In genomic region chr1:165697881-165698842, GRCh38 we compare ENCODE assay signal across 1 cellular context.
TF ChIP-seq lines count a peak whose summit lies in the region.

TSS of gene ALDH9A1 (minus strand) at chr1:165698562. CDS start at chr1:165698558, 4 bp downstream.

TF ChIP-seq in HepG2, 621 proteins besides CTCF, POLR2A, EP300 and RAD21 (continued from another document and continues in another):
- TF ChIP-seq ZMYM4 (CRISPR knock-in tag; IDR thresholded peaks at IDR 0.05) (peak; percentile 65), ZNF124 (CRISPR knock-in tag; IDR thresholded peaks at IDR 0.05) (peak; percentile 77; the same call in 1 of the 2 replicates), RFXAP (CRISPR knock-in tag; IDR thresholded peaks at IDR 0.05; ENCODE audit: borderline replicate concordance) (peak; percentile 37; the same call in 1 of the 2 replicates), KLF13 (CRISPR knock-in tag; IDR thresholded peaks at IDR 0.05) (no peak), ZNF556 (CRISPR knock-in tag; IDR thresholded peaks at IDR 0.05; ENCODE audit: borderline replicate concordance) (no peak), THYN1 (CRISPR knock-in tag; IDR thresholded peaks at IDR 0.05; ENCODE audit: borderline replicate concordance, low read depth) (no peak), ESRRA (CRISPR knock-in tag; IDR thresholded peaks at IDR 0.05; ENCODE audit: low read depth) (0 out of 2 replicates have a peak, but pooled peaks have one; percentile 27), PCBP2 (optimal IDR thresholded peaks at IDR 0.05; ENCODE audit: low read depth, low read length, poor library complexity, severe bottlenecking) (no peak), ZNF687 (CRISPR knock-in tag; IDR thresholded peaks at IDR 0.05) (peak; percentile 95), CCAR2 (optimal IDR thresholded peaks at IDR 0.05; ENCODE audit: low read depth, low read length) (no peak), ZNF75D (CRISPR knock-in tag; IDR thresholded peaks at IDR 0.05; ENCODE audit: borderline replicate concordance) (no peak), HOXD1 (CRISPR knock-in tag; IDR thresholded peaks at IDR 0.05) (0 out of 2 replicates have a peak, but pooled peaks have one; percentile 4), ZNF563 (CRISPR knock-in tag; IDR thresholded peaks at IDR 0.05) (peak; percentile 88; the same call in 1 of the 2 replicates), ZNF615 (CRISPR knock-in tag; IDR thresholded peaks at IDR 0.05; ENCODE audit: borderline replicate concordance) (no peak), ZNF772 (CRISPR knock-in tag; IDR thresholded peaks at IDR 0.05) (0 out of 2 replicates have a peak, but pooled peaks have one; percentile 49), ATF3 (CRISPR knock-in tag; IDR thresholded peaks at IDR 0.05) (no peak), BRD4 (CRISPR knock-in tag; IDR thresholded peaks at IDR 0.05) (no peak), ZNF598 (CRISPR knock-in tag; IDR thresholded peaks at IDR 0.05; ENCODE audit: borderline replicate concordance) (peak; percentile 80; the same call in 1 of the 2 replicates), CREBL2 (CRISPR knock-in tag; IDR thresholded peaks at IDR 0.05; ENCODE audit: borderline replicate concordance) (no peak), ZNF382 (CRISPR knock-in tag; IDR thresholded peaks at IDR 0.05; ENCODE audit: borderline replicate concordance) (no peak), NAIF1 (CRISPR knock-in tag; IDR thresholded peaks at IDR 0.05; ENCODE audit: borderline replicate concordance) (no peak), ZFP36L1 (CRISPR knock-in tag; IDR thresholded peaks at IDR 0.05) (no peak), HDAC6 (IDR thresholded peaks at IDR 0.05; ENCODE audit: low read depth, low read length) (no peak), PAXIP1 (CRISPR knock-in tag; conservative IDR thresholded peaks at IDR 0.05) (peak; percentile 46; the same call in 1 of the 2 replicates), CC2D1A (CRISPR knock-in tag; IDR thresholded peaks at IDR 0.05) (no peak), ZNF232 (CRISPR knock-in tag; IDR thresholded peaks at IDR 0.05; ENCODE audit: borderline replicate concordance) (peak; percentile 59; the same call in 1 of the 2 replicates), ZNF800 (CRISPR knock-in tag; IDR thresholded peaks at IDR 0.05) (no peak), PLSCR1 (CRISPR knock-in tag; IDR thresholded peaks at IDR 0.05; ENCODE audit: borderline replicate concordance) (no peak), AGO2 (optimal IDR thresholded peaks at IDR 0.05; ENCODE audit: low read depth, low read length) (peak; percentile 49), ZNF207 (IDR thresholded peaks at IDR 0.05; ENCODE audit: borderline replicate concordance) (no peak), ZNF33B (CRISPR knock-in tag; IDR thresholded peaks at IDR 0.05) (no peak), ZNF510 (CRISPR knock-in tag; IDR thresholded peaks at IDR 0.05; ENCODE audit: low read depth) (no peak), ZNF335 (CRISPR knock-in tag; IDR thresholded peaks at IDR 0.05) (no peak), ZNF350 (CRISPR knock-in tag; IDR thresholded peaks at IDR 0.05; ENCODE audit: borderline replicate concordance, low read depth) (peak; percentile 87), ZC3H4 (CRISPR knock-in tag; IDR thresholded peaks at IDR 0.05; ENCODE audit: borderline replicate concordance) (no peak), ZBED4 (CRISPR knock-in tag; IDR thresholded peaks at IDR 0.05; ENCODE audit: borderline replicate concordance) (no peak; the same call in 1 of the 2 replicates), ZNF879 (CRISPR knock-in tag; IDR thresholded peaks at IDR 0.05) (0 out of 2 replicates have a peak, but pooled peaks have one; percentile 42), ZBTB21 (CRISPR knock-in tag; IDR thresholded peaks at IDR 0.05) (no peak), TCF12 (IDR thresholded peaks at IDR 0.05) (no peak), TCF12 (CRISPR knock-in tag; IDR thresholded peaks at IDR 0.05) (peak; percentile 36; the same call in 1 of the 2 replicates), ZFP37 (CRISPR knock-in tag; IDR thresholded peaks at IDR 0.05; ENCODE audit: borderline replicate concordance) (no peak), KDM2A (CRISPR knock-in tag; IDR thresholded peaks at IDR 0.05; ENCODE audit: borderline replicate concordance, low read depth) (peak; percentile 81), ZNF580 (CRISPR knock-in tag; IDR thresholded peaks at IDR 0.05; ENCODE audit: borderline replicate concordance, low read depth) (no peak), RORA (CRISPR knock-in tag; IDR thresholded peaks at IDR 0.05) (no peak), PHF20 (CRISPR knock-in tag; IDR thresholded peaks at IDR 0.05) (no peak; the same call in 1 of the 2 replicates), ARHGAP35 (CRISPR knock-in tag; IDR thresholded peaks at IDR 0.05; ENCODE audit: borderline replicate concordance) (peak; percentile 50; the same call in 1 of the 2 replicates), ZNF567 (CRISPR knock-in tag; IDR thresholded peaks at IDR 0.05; ENCODE audit: borderline replicate concordance) (peak; percentile 60; the same call in 1 of the 2 replicates)
